In genomic region chr11:44029507-44029845, GRCh38 we compare ENCODE assay signal across 1 cellular context.
TF ChIP-seq lines count a peak whose summit lies in the region.

No MANE protein-coding gene starts in this region.

TF ChIP-seq in WTC11, 78 proteins besides CTCF, POLR2A, EP300 and RAD21 (continued from another document):
- TF ChIP-seq PREB (CRISPR knock-in tag; IDR thresholded peaks at IDR 0.05; ENCODE audit: borderline replicate concordance) (no peak), CBFB (CRISPR knock-in tag; IDR thresholded peaks at IDR 0.05; ENCODE audit: low read depth) (no peak), ATF6 (CRISPR knock-in tag; IDR thresholded peaks at IDR 0.05) (no peak), PRDM15 (CRISPR knock-in tag; IDR thresholded peaks at IDR 0.05) (no peak), JUN (CRISPR knock-in tag; IDR thresholded peaks at IDR 0.05) (no peak)
